In genomic region chr9:123997665-123998277, GRCh38 we compare ENCODE assay signal across 8 cellular contexts. TPM values are rescaled to one million over a fixed set of nuclear protein-coding genes. Genes with fewer than 3 reads are reported as not detected.
DNase-seq lines count a peak whose midpoint lies in the region; ATAC-seq and TF ChIP-seq lines count a peak whose summit lies in the region.

No MANE protein-coding gene starts in this region.

- H3K4me3 Mint-ChIP-seq in CD4-positive, alpha-beta memory T cell = peak overlapping the region in 6 of 8 donors; percentile 15 to 65 (median 46)
- H3K4me3 Mint-ChIP-seq in stimulated activated memory B cell treated with anti-CD40 and anti-IgM and Interleukin-4, amounts not matched to agents 10 μg/mL and 1 μg/mL and 100 μg/mL, for 72 hours = peak overlapping the region; percentile 22
- no peak overlapping the region for H3K4me3 Mint-ChIP-seq in activated CD4-positive, alpha-beta T cell treated with anti-CD3 and anti-CD28 coated beads, Interleukin-2, amount 10 ng/mL, durations not matched to agents 7 days and 5 days

- no peak overlapping the region for H3K27ac ChIP-seq in CD4-positive, alpha-beta memory T cell (ENCODE audit: low read depth, low read length)

- no peak for DNase-seq in CD4-positive, alpha-beta memory T cell
- DNase-seq in MV-4-11 (lab: John Stamatoyannopoulos, UW) = peak; percentile 85
- peak; percentile 16 for DNase-seq in fibroblast of mammary gland (ENCODE audit: low read depth)
- DNase-seq in kidney glomerular epithelial cell (lab: John Stamatoyannopoulos, UW) = no peak
- DNase-seq in NCI-H128 (lab: John Stamatoyannopoulos, UW; ENCODE audit: unreplicated experiment) = no peak
- DNase-seq in activated CD4-positive, alpha-beta T cell treated with anti-CD3 and anti-CD28 coated beads, Interleukin-2, amount 10 ng/mL, durations not matched to agents 7 days and 5 days = no peak

- peak overlapping the region in 1 of 7 donors; percentile 74 for H3K27ac Mint-ChIP-seq in CD4-positive, alpha-beta memory T cell
- peak overlapping the region; percentile 71 for H3K27ac Mint-ChIP-seq in stimulated activated memory B cell treated with anti-CD40 and anti-IgM and Interleukin-4, amounts not matched to agents 10 μg/mL and 1 μg/mL and 100 μg/mL, for 72 hours
- no peak overlapping the region for H3K27ac Mint-ChIP-seq in activated CD4-positive, alpha-beta T cell treated with anti-CD3 and anti-CD28 coated beads, Interleukin-2, amount 10 ng/mL, durations not matched to agents 7 days and 5 days

- H3K4me3 ChIP-seq in CD4-positive, alpha-beta memory T cell (ENCODE audit: low read length in 2 of 2) = no peak overlapping the region
- H3K4me3 ChIP-seq in fibroblast of mammary gland (ENCODE audit: control insufficient read depth, low read depth, low read length) = no peak overlapping the region

- intact Hi-C loops in CD4-positive, alpha-beta memory T cell (cut with micrococcal nuclease) = no loop called here

- CTCF ChIA-PET in CD4-positive, alpha-beta memory T cell (lab: Charles Lee; ENCODE audit: partially characterized antibody) = no interaction called here
- CTCF ChIA-PET in activated CD4-positive, alpha-beta T cell treated with anti-CD3 and anti-CD28 coated beads, Interleukin-2, amount 10 ng/mL, durations not matched to agents 7 days and 5 days (lab: Charles Lee) = interaction anchor here (1.4 kb wide), 1 partner anchor 20 kb away, joined by 4 read pairs; no protein-coding TSS in a partner anchor

- H3K36me3 ChIP-seq in CD4-positive, alpha-beta memory T cell (ENCODE audit: insufficient read depth, low read length) = no peaks in the 10 kb centered on the region

- H3K9me3 Mint-ChIP-seq in CD4-positive, alpha-beta memory T cell = peaks cover 0 to 3% (median 0%) of the 10 kb centered on the region in 8 donors
- H3K9me3 Mint-ChIP-seq in stimulated activated memory B cell treated with anti-CD40 and anti-IgM and Interleukin-4, amounts not matched to agents 10 μg/mL and 1 μg/mL and 100 μg/mL, for 72 hours = no peaks in the 10 kb centered on the region
- no peaks in the 10 kb centered on the region for H3K9me3 Mint-ChIP-seq in activated CD4-positive, alpha-beta T cell treated with anti-CD3 and anti-CD28 coated beads, Interleukin-2, amount 10 ng/mL, durations not matched to agents 7 days and 5 days

- peaks cover 67 to 74% of the 10 kb centered on the region in 2 donors for H3K27me3 Mint-ChIP-seq in CD4-positive, alpha-beta memory T cell
- H3K27me3 Mint-ChIP-seq in stimulated activated memory B cell treated with anti-CD40 and anti-IgM and Interleukin-4, amounts not matched to agents 10 μg/mL and 1 μg/mL and 100 μg/mL, for 72 hours = peaks cover 67% of the 10 kb centered on the region
- peaks cover 79% of the 10 kb centered on the region for H3K27me3 Mint-ChIP-seq in activated CD4-positive, alpha-beta T cell treated with anti-CD3 and anti-CD28 coated beads, Interleukin-2, amount 10 ng/mL, durations not matched to agents 7 days and 5 days

- H3K4me1 Mint-ChIP-seq in CD4-positive, alpha-beta memory T cell = peaks cover 19 to 35% (median 26%) of the 10 kb centered on the region in 4 donors
- H3K4me1 Mint-ChIP-seq in stimulated activated memory B cell treated with anti-CD40 and anti-IgM and Interleukin-4, amounts not matched to agents 10 μg/mL and 1 μg/mL and 100 μg/mL, for 72 hours = peaks cover 37% of the 10 kb centered on the region
- peaks cover 27% of the 10 kb centered on the region for H3K4me1 Mint-ChIP-seq in activated CD4-positive, alpha-beta T cell treated with anti-CD3 and anti-CD28 coated beads, Interleukin-2, amount 10 ng/mL, durations not matched to agents 7 days and 5 days

- H3K36me3 Mint-ChIP-seq in CD4-positive, alpha-beta memory T cell = no peaks in the 10 kb centered on the region
- H3K36me3 Mint-ChIP-seq in stimulated activated memory B cell treated with anti-CD40 and anti-IgM and Interleukin-4, amounts not matched to agents 10 μg/mL and 1 μg/mL and 100 μg/mL, for 72 hours = no peaks in the 10 kb centered on the region
- H3K36me3 Mint-ChIP-seq in activated CD4-positive, alpha-beta T cell treated with anti-CD3 and anti-CD28 coated beads, Interleukin-2, amount 10 ng/mL, durations not matched to agents 7 days and 5 days (ENCODE audit: low read depth) = peaks cover 1% of the 10 kb centered on the region

- peak; percentile 64 for ATAC-seq in GM19463 (IDR thresholded peaks at IDR 0.05; ENCODE audit: unreplicated experiment)
- peak; percentile 77 for ATAC-seq in stimulated activated memory B cell treated with anti-CD40 and anti-IgM and Interleukin-4, amounts not matched to agents 10 μg/mL and 1 μg/mL and 100 μg/mL, for 72 hours

- TF ChIP-seq CTCF in fibroblast of mammary gland (conservative IDR thresholded peaks at IDR 0.05; ENCODE audit: control insufficient read depth, insufficient read depth, low read depth, low read length) = no peak

- H3K9me3 ChIP-seq in CD4-positive, alpha-beta memory T cell (ENCODE audit: control insufficient read depth in 1 of 2, low read length in 2 of 2) = no peaks in the 10 kb centered on the region

- POLR2A ChIA-PET in CD4-positive, alpha-beta memory T cell (lab: Charles Lee; ENCODE audit: partially characterized antibody) = no interaction called here
- POLR2A ChIA-PET in activated CD4-positive, alpha-beta T cell treated with anti-CD3 and anti-CD28 coated beads, Interleukin-2, amount 10 ng/mL, durations not matched to agents 7 days and 5 days (lab: Charles Lee) = no interaction called here

- peaks cover 32% of the 10 kb centered on the region for H3K4me1 ChIP-seq in CD4-positive, alpha-beta memory T cell (ENCODE audit: insufficient read depth, low read length)

- peaks cover 49% of the 10 kb centered on the region for H3K27me3 ChIP-seq in CD4-positive, alpha-beta memory T cell (ENCODE audit: insufficient read depth, low read length)

RNA-seq across cellular contexts. Expression of gene LHX2, which starts 13.8 kb away (rescaled TPM):
- not detected for total RNA-seq in CD4-positive, alpha-beta memory T cell
- not detected for polyA plus RNA-seq in CD4-positive, alpha-beta memory T cell
- total RNA-seq in activated CD4-positive, alpha-beta T cell treated with anti-CD3 and anti-CD28 coated beads, Interleukin-2, amount 10 ng/mL, durations not matched to agents 7 days and 5 days = not detected

Comparison
In these comparisons a context has a peak if more than half of its experiments do, and no peak if none do; other contexts are left out.
1. DNase-seq: peak in MV-4-11 (single experiment) and fibroblast of mammary gland (single experiment); none in CD4-positive, alpha-beta memory T cell (0 of 5), kidney glomerular epithelial cell (single experiment), NCI-H128 (single experiment) and activated CD4-positive, alpha-beta T cell treated with anti-CD3 and anti-CD28 coated beads, Interleukin-2, amount 10 ng/mL, durations not matched to agents 7 days and 5 days (single experiment).